ENCODE assay signal across 8 cellular contexts in the genomic region with DNA sequence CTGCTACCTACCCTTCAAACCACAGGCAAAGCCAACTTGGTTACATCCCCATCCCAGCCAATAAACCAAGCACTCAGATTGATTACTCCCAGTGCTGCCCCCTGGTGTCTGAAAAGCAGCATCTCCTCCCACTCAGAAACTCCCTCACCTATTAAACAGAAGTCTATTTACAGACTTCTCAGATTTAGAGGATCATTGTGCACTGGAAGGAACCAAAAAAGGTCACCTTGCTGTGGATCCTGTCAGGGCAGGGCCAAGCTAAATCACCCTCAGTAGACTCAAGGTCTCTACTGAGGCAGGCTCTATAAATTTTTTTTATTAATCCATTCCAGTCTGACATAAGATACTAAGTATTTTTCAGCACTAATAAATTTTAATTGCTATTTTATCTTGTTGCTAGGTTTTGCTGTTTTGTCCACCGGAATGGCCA. TPM values are rescaled to one million over a fixed set of nuclear protein-coding genes. Genes with fewer than 3 reads are reported as not detected.
A peak's percentile ranks its signal among the peaks of the same experiment; 100 is the strongest.
DNase-seq lines count a peak whose midpoint lies in the region; ATAC-seq and TF ChIP-seq lines count a peak whose summit lies in the region.

No MANE protein-coding gene starts in this region.

- H3K4me1 Mint-ChIP-seq in T-cell: no peaks in the 10 kb centered on the region

- H3K27ac ChIP-seq in adrenal gland (no peak overlapping the region), left ventricle myocardium inferior (replicated peaks) (peak overlapping the region; percentile 29), rectal smooth muscle tissue (ENCODE audit: low read depth, low read length) (peak overlapping the region; percentile 79)

- 35 to 54% (median 44%) methylated on average over 1 of the region's 1 CpG for WGBS in adrenal gland, 4 donors

- H3K4me3 ChIP-seq in GM06990 (replicated peaks; ENCODE audit: low read depth, low read length) (no peak overlapping the region), adrenal gland (no peak overlapping the region), left ventricle myocardium inferior (no peak overlapping the region), rectal smooth muscle tissue (ENCODE audit: low read length) (no peak overlapping the region)

- POLR2A ChIA-PET in T-cell (lab: Charles Lee): no interaction called here

- DNase-seq in GM06990 (ENCODE audit: extremely low read depth, insufficient read length) (no peak), NCI-H146 (lab: John Stamatoyannopoulos, UW) (peak; percentile 71), T-cell (peak; percentile 29 to 74 (median 60)), adrenal gland (peak; percentile 62 to 83 (median 74)), left ventricle myocardium inferior (peak; percentile 50)

- no peak overlapping the region for H3K9ac ChIP-seq in rectal smooth muscle tissue (ENCODE audit: low read length)

- H3K4me3 Mint-ChIP-seq in T-cell: no peak overlapping the region

- H3K9me3 Mint-ChIP-seq in T-cell: no peaks in the 10 kb centered on the region

- TF ChIP-seq CTCF in GM06990 (IDR thresholded peaks at IDR 0.05; ENCODE audit: insufficient read depth, low read length, poor library complexity, severe bottlenecking): peak; percentile 80
- TF ChIP-seq CTCF in adrenal gland (IDR thresholded peaks at IDR 0.05): peak; percentile 62 to 86 (median 80)
- peak; percentile 91 for TF ChIP-seq CTCF in left ventricle myocardium inferior (IDR thresholded peaks at IDR 0.05; ENCODE audit: borderline replicate concordance)

- TF ChIP-seq POLR2A in adrenal gland (IDR thresholded peaks at IDR 0.05): no peak

- H3K27ac Mint-ChIP-seq in T-cell: no peak overlapping the region

- H3K27me3 ChIP-seq in GM06990 (replicated peaks; ENCODE audit: control insufficient read depth, insufficient read depth, low read length): no peaks in the 10 kb centered on the region
- no peaks in the 10 kb centered on the region for H3K27me3 ChIP-seq in adrenal gland
- no peaks in the 10 kb centered on the region for H3K27me3 ChIP-seq in left ventricle myocardium inferior (ENCODE audit: low read depth)
- no peaks in the 10 kb centered on the region for H3K27me3 ChIP-seq in rectal smooth muscle tissue (ENCODE audit: control insufficient read depth, insufficient read depth, low read length)

- peak; percentile 69 to 82 (median 72) for ATAC-seq in T-cell (replicated peaks in 1 of 4)
- ATAC-seq in GM18858 (IDR thresholded peaks at IDR 0.05; ENCODE audit: unreplicated experiment): no peak
- no peak for ATAC-seq in GM19324 (IDR thresholded peaks at IDR 0.05; ENCODE audit: low FRiP score, unreplicated experiment)

- H3K9me3 ChIP-seq in adrenal gland (replicated peaks in 1 of 3) (no peaks in the 10 kb centered on the region), left ventricle myocardium inferior (replicated peaks) (no peaks in the 10 kb centered on the region)

- CTCF ChIA-PET in T-cell (lab: Charles Lee): interaction anchor here (0.6 to 1.2 kb wide), 5 partner anchors 36 to 159 kb away, joined by 3 to 9 read pairs (median 4); no protein-coding TSS in a partner anchor

- no peaks in the 10 kb centered on the region for H3K27me3 Mint-ChIP-seq in T-cell

- H3K4me1 ChIP-seq in adrenal gland (replicated peaks in 1 of 2) (peaks cover 0 to 11% of the 10 kb centered on the region in 2 donors), left ventricle myocardium inferior (peaks cover 24% of the 10 kb centered on the region), rectal smooth muscle tissue (ENCODE audit: control insufficient read depth, insufficient read depth, low read length) (peaks cover 31% of the 10 kb centered on the region)

- intact Hi-C loops in adrenal gland (cut with DNase I) (loop anchor here (2.0 kb wide), 2 partner anchors 84 to 90 kb away; no protein-coding TSS in a partner anchor), left ventricle myocardium inferior (cut with micrococcal nuclease) (loop anchor here (2.0 kb wide), 1 partner anchor 86 kb away; no protein-coding TSS in a partner anchor)

- peaks cover 49% of the 10 kb centered on the region for H3K36me3 Mint-ChIP-seq in T-cell

- peaks cover 29% of the 10 kb centered on the region for H3K36me3 ChIP-seq in GM06990 (ENCODE audit: control insufficient read depth, insufficient read depth, low read length)
- H3K36me3 ChIP-seq in adrenal gland (replicated peaks in 1 of 2): peaks cover 0 to 93% of the 10 kb centered on the region in 2 donors
- peaks cover 87% of the 10 kb centered on the region for H3K36me3 ChIP-seq in left ventricle myocardium inferior
- H3K36me3 ChIP-seq in rectal smooth muscle tissue (ENCODE audit: control insufficient read depth, insufficient read depth, low read length): peaks cover 31% of the 10 kb centered on the region

RNA-seq across cellular contexts. Expression of gene HIGD1B, which starts 17.6 kb away (rescaled TPM):
- total RNA-seq in T-cell (not detected), adrenal gland (under 1 TPM in 1 of 8 donors, not detected in 7; 0.50 TPM), left ventricle myocardium inferior (18.3 TPM)
- 1 to 10 TPM in 2 of 3 donors, not detected in 1; 1.7 to 7.1 TPM for polyA plus RNA-seq in adrenal gland

RNA-seq across cellular contexts. Expression of gene EFTUD2, which starts 34.0 kb away (rescaled TPM):
- total RNA-seq in T-cell (100 to 1,000 TPM in 2 of 5 donors, 10 to 100 TPM in 3; 83.1 to 127 (median 96.0) TPM), adrenal gland (100 to 1,000 TPM in 2 of 8 donors, 10 to 100 TPM in 6; 51.2 to 104 (median 87.2) TPM), left ventricle myocardium inferior (62.0 TPM)
- polyA plus RNA-seq in adrenal gland: 100 to 1,000 TPM in 1 of 3 donors, 10 to 100 TPM in 2; 30.5 to 122 (median 45.8) TPM

RNA-seq across cellular contexts. Expression of gene GJC1, which starts 35.2 kb away (rescaled TPM):
- under 1 TPM in 3 of 5 donors, not detected in 2; 0.09 to 0.93 (median 0.30) TPM for total RNA-seq in T-cell
- total RNA-seq in adrenal gland: 1 to 10 TPM in 6 of 8 donors, under 1 TPM in 2; 0.69 to 2.8 (median 2.4) TPM
- 1 to 10 TPM; 1.0 to 1.5 (median 1.1) TPM for polyA plus RNA-seq in adrenal gland
- total RNA-seq in left ventricle myocardium inferior: 18.8 TPM

RNA-seq across cellular contexts. Expression of gene GFAP, which starts 50.1 kb away (rescaled TPM):
- total RNA-seq in T-cell: not detected
- total RNA-seq in adrenal gland: 1 to 10 TPM in 6 of 8 donors, under 1 TPM in 1, not detected in 1; 0.88 to 9.1 (median 1.6) TPM
- polyA plus RNA-seq in adrenal gland: 1 to 10 TPM in 1 of 3 donors, under 1 TPM in 2; 0.62 to 3.2 (median 0.98) TPM
- total RNA-seq in left ventricle myocardium inferior: 4.1 TPM

Comparison
In these comparisons a context has a peak if more than half of its experiments do, and no peak if none do; other contexts are left out.
1. ATAC-seq: peak in T-cell (4 of 4); none in GM18858 (single experiment) and GM19324 (single experiment).
2. H3K27ac ChIP-seq: peak in left ventricle myocardium inferior (single experiment) and rectal smooth muscle tissue (single experiment); none in adrenal gland (0 of 5).
3. RNA of gene HIGD1B, which starts 17.6 kb away (total RNA-seq): 18.3 TPM in left ventricle myocardium inferior (single experiment); not detected in T-cell and 0.50 TPM in adrenal gland; every median in the first group is over 10 times any median in the second.
4. Peak in every context shown above with its lines, with median percentiles within 50 percentile points of each other: CTCF ChIP-seq.